In the genomic region with DNA sequence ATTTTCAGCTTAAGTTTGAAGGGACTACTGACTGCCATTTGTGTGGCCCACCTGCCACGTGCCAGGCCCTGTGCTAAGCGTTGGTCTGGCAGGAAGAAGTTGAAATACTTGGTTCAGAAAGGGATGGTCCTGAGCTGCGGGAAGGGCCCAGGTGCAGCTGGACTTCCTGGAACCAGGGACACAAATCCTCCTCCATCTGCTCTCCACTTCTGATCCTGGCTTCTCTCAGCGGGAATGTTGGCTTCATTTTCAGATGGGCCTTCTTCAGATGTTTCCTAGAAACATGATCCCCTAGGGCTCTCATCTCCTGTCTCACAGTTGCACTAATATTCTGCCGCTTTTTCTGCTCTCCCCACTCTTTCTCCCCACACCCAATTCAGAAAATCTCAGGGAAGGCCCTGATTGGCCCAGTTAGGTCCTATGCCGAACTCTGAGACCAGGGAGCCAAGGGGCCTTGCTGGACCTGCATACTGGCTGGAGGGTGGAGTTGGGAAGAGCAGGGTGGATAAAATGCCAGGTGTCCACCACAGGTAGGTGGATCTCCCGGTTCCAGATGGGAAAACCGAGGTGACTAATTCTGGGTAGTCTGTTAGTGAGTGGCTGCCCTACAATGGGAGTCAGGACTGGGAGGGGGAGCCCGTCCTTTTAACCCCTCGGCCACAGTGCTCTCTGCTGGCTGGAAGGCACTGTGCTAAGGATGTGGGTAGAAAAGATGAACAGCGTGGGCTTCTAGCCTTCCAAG, we compare ENCODE assay signal across 19 cellular contexts.
"Had no signal": no experiment of that assay in that cellular context is flagged by ENCODE, and none has a peak within 500 bp of the region (broad histone marks: within the 10 kb centered on the region; RNA-seq: fewer than 3 reads in every experiment).

No MANE protein-coding gene starts in this region.

- H3K4me3 ChIP-seq: body of pancreas, lung, mucosa of descending colon, psoas muscle, testis, upper lobe of right lung had no signal

- H3K36me3 ChIP-seq: upper lobe of right lung had no signal

- H3K27ac ChIP-seq: psoas muscle, testis, upper lobe of right lung had no signal

- H3K9me3 ChIP-seq: body of pancreas, mucosa of descending colon, psoas muscle, testis, upper lobe of right lung had no signal

- H3K27me3 Mint-ChIP-seq: activated CD4-positive, alpha-beta memory T cell treated with anti-CD3 and anti-CD28 coated beads for 36 hours; activated T-helper 17 cell treated with anti-CD3 and anti-CD28 coated beads, Interleukin-2, amount 50 U/mL, for 72 hours; naive thymus-derived CD8-positive, alpha-beta T cell; stimulated activated naive CD8-positive, alpha-beta T cell treated with anti-CD3 and anti-CD28 coated beads, Interleukin-15, amount 100 ng/mL, for 72 hours; T-helper 17 cell had no signal

- H3K27ac Mint-ChIP-seq: activated CD4-positive, alpha-beta memory T cell treated with anti-CD3 and anti-CD28 coated beads for 36 hours; activated naive CD4-positive, alpha-beta T cell treated with anti-CD3 and anti-CD28 coated beads for 36 hours; activated T-helper 17 cell treated with anti-CD3 and anti-CD28 coated beads, Interleukin-2, amount 50 U/mL, for 72 hours; T-helper 17 cell had no signal

- ATAC-seq: activated T-helper 17 cell treated with anti-CD3 and anti-CD28 coated beads, Interleukin-2, amount 50 U/mL, for 72 hours; naive thymus-derived CD8-positive, alpha-beta T cell; psoas muscle; T-helper 17 cell; upper lobe of right lung had no signal

- H3K4me1 Mint-ChIP-seq: T-helper 17 cell had no signal

- H3K4me1 ChIP-seq: psoas muscle, testis, upper lobe of right lung had no signal

- H3K27me3 ChIP-seq: body of pancreas, testis, upper lobe of right lung had no signal

- H3K9me3 Mint-ChIP-seq: activated CD4-positive, alpha-beta memory T cell treated with anti-CD3 and anti-CD28 coated beads for 36 hours; activated naive CD4-positive, alpha-beta T cell treated with anti-CD3 and anti-CD28 coated beads for 36 hours; activated T-helper 17 cell treated with anti-CD3 and anti-CD28 coated beads, Interleukin-2, amount 50 U/mL, for 72 hours; naive thymus-derived CD8-positive, alpha-beta T cell had no signal

- H3K4me3 Mint-ChIP-seq: activated CD4-positive, alpha-beta memory T cell treated with anti-CD3 and anti-CD28 coated beads for 36 hours; activated naive CD4-positive, alpha-beta T cell treated with anti-CD3 and anti-CD28 coated beads for 36 hours; activated T-helper 17 cell treated with anti-CD3 and anti-CD28 coated beads, Interleukin-2, amount 50 U/mL, for 72 hours; naive thymus-derived CD8-positive, alpha-beta T cell; stimulated activated naive CD8-positive, alpha-beta T cell treated with anti-CD3 and anti-CD28 coated beads, Interleukin-15, amount 100 ng/mL, for 72 hours; T-helper 17 cell had no signal

- DNase-seq: activated CD4-positive, alpha-beta memory T cell treated with anti-CD3 and anti-CD28 coated beads for 36 hours; activated CD4-positive, alpha-beta T cell treated with anti-CD3 and anti-CD28 coated beads for 1 hour; activated naive CD4-positive, alpha-beta T cell treated with anti-CD3 and anti-CD28 coated beads for 36 hours; activated T-cell treated with anti-CD3 and anti-CD28 coated beads for 4 hours; body of pancreas; central memory CD4-positive, alpha-beta T cell; dermis blood vessel endothelial cell; hypothalamus; left cardiac atrium; mucosa of descending colon; naive thymus-derived CD8-positive, alpha-beta T cell; psoas muscle; stimulated activated CD4-positive, alpha-beta T cell treated with anti-CD3 and anti-CD28 coated beads, Interleukin-4, amount 100 ng/mL, for 1 hour; stimulated activated naive CD8-positive, alpha-beta T cell treated with anti-CD3 and anti-CD28 coated beads, Interleukin-15, amount 100 ng/mL, for 72 hours; T-helper 17 cell; testis; upper lobe of right lung had no signal
